In the genomic region with DNA sequence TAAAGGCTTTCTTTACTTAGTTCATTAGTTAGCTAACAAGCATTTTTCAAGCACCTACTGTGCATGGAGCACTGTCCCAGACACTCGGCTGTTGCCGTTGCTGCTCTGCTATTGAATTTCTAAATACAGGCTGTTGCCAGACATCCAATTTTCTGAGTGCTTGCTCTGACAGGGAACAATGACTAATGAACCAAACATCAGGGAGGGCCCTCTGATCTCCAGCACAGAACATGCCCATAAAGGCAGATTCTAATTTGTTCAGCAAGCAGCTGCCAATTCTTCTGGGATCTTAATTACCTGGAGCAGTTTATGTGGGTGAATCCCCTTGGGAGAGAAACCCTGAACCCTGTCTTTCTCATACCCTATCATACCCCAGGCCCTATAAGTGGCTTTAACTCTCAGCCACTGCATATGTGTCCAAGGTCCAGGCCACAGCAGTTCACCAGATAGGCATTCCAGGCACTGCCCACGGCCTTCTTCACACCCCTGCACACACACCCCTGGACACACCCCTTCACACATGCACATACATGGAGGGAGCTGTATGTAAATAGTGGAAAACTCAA, we compare ENCODE assay signal across 13 cellular contexts. TPM values are rescaled to one million over a fixed set of nuclear protein-coding genes. Genes with fewer than 3 reads are reported as not detected.
DNase-seq lines count a peak whose midpoint lies in the region; ATAC-seq and TF ChIP-seq lines count a peak whose summit lies in the region.
"Had no signal": no experiment of that assay in that cellular context is flagged by ENCODE, and none has a peak within 500 bp of the region (broad histone marks: within the 10 kb centered on the region; RNA-seq: fewer than 3 reads in every experiment).

No MANE protein-coding gene starts in this region.

- peak; percentile 25 for DNase-seq in NCI-H2029 (lab: John Stamatoyannopoulos, UW)
- no peak for DNase-seq in NCI-H2029 treated with DMSO at 0.1 percent for 48 hours (lab: John Stamatoyannopoulos, UW)
- DNase-seq in astrocyte of the hippocampus (ENCODE audit: low read depth, low spot score) = peak; percentile 76
- DNase-seq in left colon = peak; percentile 23 to 43
- DNase-seq in uterus = peak; percentile 31 to 60
- DNase-seq in stimulated activated naive CD8-positive, alpha-beta T cell treated with anti-CD3 and anti-CD28 coated beads, Interleukin-15, amount 100 ng/mL, for 72 hours = no peak
- DNase-seq in activated CD4-positive, alpha-beta T cell treated with anti-CD3 and anti-CD28 coated beads, Interleukin-2, amount 10 ng/mL, durations not matched to agents 7 days and 5 days = no peak
- DNase-seq in activated CD8-positive, alpha-beta T cell treated with anti-CD3 and anti-CD28 coated beads for 36 hours = no peak
- DNase-seq: ACHN; activated T-cell treated with anti-CD3 and anti-CD28 coated beads, Interleukin-2, amount 50 U/mL, for 4 hours had no signal

- no peaks in the 10 kb centered on the region for H3K9me3 ChIP-seq in uterus

- H3K4me1 ChIP-seq in uterus = peaks cover 4 to 8% of the 10 kb centered on the region in 2 donors

- no peaks in the 10 kb centered on the region for H3K27me3 Mint-ChIP-seq in stimulated activated naive CD8-positive, alpha-beta T cell treated with anti-CD3 and anti-CD28 coated beads, Interleukin-15, amount 100 ng/mL, for 72 hours
- no peaks in the 10 kb centered on the region for H3K27me3 Mint-ChIP-seq in activated CD4-positive, alpha-beta T cell treated with anti-CD3 and anti-CD28 coated beads, Interleukin-2, amount 10 ng/mL, durations not matched to agents 7 days and 5 days
- H3K27me3 Mint-ChIP-seq in activated CD8-positive, alpha-beta T cell treated with anti-CD3 and anti-CD28 coated beads for 36 hours = no peaks in the 10 kb centered on the region
- H3K27me3 Mint-ChIP-seq: stimulated activated naive CD8-positive, alpha-beta T cell treated with anti-CD3 and anti-CD28 coated beads, Interleukin-15, Interleukin-2, amounts not matched to agents 100 ng/mL and 50 ng/mL, for 24 hours had no signal

- no peak for TF ChIP-seq CTCF in uterus (IDR thresholded peaks at IDR 0.05)
- no peak for TF ChIP-seq CTCF in activated CD8-positive, alpha-beta T cell treated with anti-CD3 and anti-CD28 coated beads for 36 hours (IDR thresholded peaks at IDR 0.05)

- CTCF ChIA-PET in activated CD4-positive, alpha-beta T cell treated with anti-CD3 and anti-CD28 coated beads, Interleukin-2, amount 10 ng/mL, durations not matched to agents 7 days and 5 days (lab: Charles Lee) = interaction anchor here (1.2 kb wide), 1 partner anchor 9 kb away, joined by 3 read pairs; no protein-coding TSS in a partner anchor
- CTCF ChIA-PET in activated CD8-positive, alpha-beta T cell treated with anti-CD3 and anti-CD28 coated beads for 36 hours (lab: Charles Lee) = no interaction called here

- POLR2A ChIA-PET in activated CD4-positive, alpha-beta T cell treated with anti-CD3 and anti-CD28 coated beads, Interleukin-2, amount 10 ng/mL, durations not matched to agents 7 days and 5 days (lab: Charles Lee) = no interaction called here
- POLR2A ChIA-PET in activated CD8-positive, alpha-beta T cell treated with anti-CD3 and anti-CD28 coated beads for 36 hours (lab: Charles Lee) = interaction anchor here (0.9 kb wide), 1 partner anchor 10 kb away, joined by 3 read pairs; no protein-coding TSS in a partner anchor

- H3K4me1 Mint-ChIP-seq in stimulated activated naive CD8-positive, alpha-beta T cell treated with anti-CD3 and anti-CD28 coated beads, Interleukin-15, amount 100 ng/mL, for 72 hours = peaks cover 12% of the 10 kb centered on the region
- peaks cover 1% of the 10 kb centered on the region for H3K4me1 Mint-ChIP-seq in activated CD4-positive, alpha-beta T cell treated with anti-CD3 and anti-CD28 coated beads, Interleukin-2, amount 10 ng/mL, durations not matched to agents 7 days and 5 days
- H3K4me1 Mint-ChIP-seq in activated CD8-positive, alpha-beta T cell treated with anti-CD3 and anti-CD28 coated beads for 36 hours (ENCODE audit: low read depth) = peaks cover 8% of the 10 kb centered on the region

- no peak overlapping the region for H3K4me3 Mint-ChIP-seq in stimulated activated naive CD8-positive, alpha-beta T cell treated with anti-CD3 and anti-CD28 coated beads, Interleukin-15, amount 100 ng/mL, for 72 hours
- no peak overlapping the region for H3K4me3 Mint-ChIP-seq in activated CD4-positive, alpha-beta T cell treated with anti-CD3 and anti-CD28 coated beads, Interleukin-2, amount 10 ng/mL, durations not matched to agents 7 days and 5 days
- H3K4me3 Mint-ChIP-seq in activated CD8-positive, alpha-beta T cell treated with anti-CD3 and anti-CD28 coated beads for 36 hours = no peak overlapping the region
- H3K4me3 Mint-ChIP-seq: activated T-cell treated with anti-CD3 and anti-CD28 coated beads, Interleukin-2, amount 50 U/mL, for 4 hours; stimulated activated naive CD8-positive, alpha-beta T cell treated with anti-CD3 and anti-CD28 coated beads, Interleukin-15, Interleukin-2, amounts not matched to agents 100 ng/mL and 50 ng/mL, for 24 hours had no signal

- TF ChIP-seq POLR2A in uterus (IDR thresholded peaks at IDR 0.05) = peak in 1 of 2 donors; percentile 22

- H3K4me3 ChIP-seq in uterus = no peak overlapping the region

- H3K36me3 ChIP-seq in uterus = no peaks in the 10 kb centered on the region

- H3K27me3 ChIP-seq in uterus = no peaks in the 10 kb centered on the region

- H3K27ac ChIP-seq in uterus = peak overlapping the region; percentile 66

- no peaks in the 10 kb centered on the region for H3K36me3 Mint-ChIP-seq in activated CD4-positive, alpha-beta T cell treated with anti-CD3 and anti-CD28 coated beads, Interleukin-2, amount 10 ng/mL, durations not matched to agents 7 days and 5 days (ENCODE audit: low read depth)
- no peaks in the 10 kb centered on the region for H3K36me3 Mint-ChIP-seq in activated CD8-positive, alpha-beta T cell treated with anti-CD3 and anti-CD28 coated beads for 36 hours (ENCODE audit: low read depth)

- intact Hi-C loops in left colon (cut with DNase I, micrococcal nuclease) = no loop called here
- intact Hi-C loops in uterus (cut with DNase I; ENCODE audit: low total_unique reads) = no loop called here
- intact Hi-C loops in activated CD8-positive, alpha-beta T cell treated with anti-CD3 and anti-CD28 coated beads for 36 hours (cut with micrococcal nuclease) = no loop called here

- H3K9me3 Mint-ChIP-seq in stimulated activated naive CD8-positive, alpha-beta T cell treated with anti-CD3 and anti-CD28 coated beads, Interleukin-15, amount 100 ng/mL, for 72 hours = no peaks in the 10 kb centered on the region
- no peaks in the 10 kb centered on the region for H3K9me3 Mint-ChIP-seq in activated CD4-positive, alpha-beta T cell treated with anti-CD3 and anti-CD28 coated beads, Interleukin-2, amount 10 ng/mL, durations not matched to agents 7 days and 5 days
- no peaks in the 10 kb centered on the region for H3K9me3 Mint-ChIP-seq in activated CD8-positive, alpha-beta T cell treated with anti-CD3 and anti-CD28 coated beads for 36 hours
- H3K9me3 Mint-ChIP-seq: activated T-cell treated with anti-CD3 and anti-CD28 coated beads, Interleukin-2, amount 50 U/mL, for 4 hours; stimulated activated naive CD8-positive, alpha-beta T cell treated with anti-CD3 and anti-CD28 coated beads, Interleukin-15, Interleukin-2, amounts not matched to agents 100 ng/mL and 50 ng/mL, for 24 hours had no signal

- H3K27ac Mint-ChIP-seq in stimulated activated naive CD8-positive, alpha-beta T cell treated with anti-CD3 and anti-CD28 coated beads, Interleukin-15, amount 100 ng/mL, for 72 hours = no peak overlapping the region
- no peak overlapping the region for H3K27ac Mint-ChIP-seq in activated CD4-positive, alpha-beta T cell treated with anti-CD3 and anti-CD28 coated beads, Interleukin-2, amount 10 ng/mL, durations not matched to agents 7 days and 5 days
- no peak overlapping the region for H3K27ac Mint-ChIP-seq in activated CD8-positive, alpha-beta T cell treated with anti-CD3 and anti-CD28 coated beads for 36 hours
- H3K27ac Mint-ChIP-seq: stimulated activated naive CD8-positive, alpha-beta T cell treated with anti-CD3 and anti-CD28 coated beads, Interleukin-15, Interleukin-2, amounts not matched to agents 100 ng/mL and 50 ng/mL, for 24 hours had no signal

- ATAC-seq in left colon = peak; percentile 87
- ATAC-seq in stimulated activated naive CD8-positive, alpha-beta T cell treated with anti-CD3 and anti-CD28 coated beads, Interleukin-15, amount 100 ng/mL, for 72 hours = no peak
- no peak for ATAC-seq in activated CD8-positive, alpha-beta T cell treated with anti-CD3 and anti-CD28 coated beads for 36 hours
- ATAC-seq: activated T-cell treated with anti-CD3 and anti-CD28 coated beads, Interleukin-2, amount 50 U/mL, for 4 hours had no signal

RNA-seq across cellular contexts. Expression of gene TSC22D3, which starts 27.9 kb away (rescaled TPM):
- total RNA-seq in left colon (100 to 1,000 TPM in 1 of 2 donors, 10 to 100 TPM in 1; 33.0 to 106 TPM), uterus (100 to 1,000 TPM; 101 to 786 (median 475) TPM)
- 10 to 100 TPM; 36.5 to 41.9 TPM for total RNA-seq in activated CD4-positive, alpha-beta T cell treated with anti-CD3 and anti-CD28 coated beads, Interleukin-2, amount 10 ng/mL, durations not matched to agents 7 days and 5 days
- 10 to 100 TPM; 47.2 to 50.5 TPM for total RNA-seq in activated CD8-positive, alpha-beta T cell treated with anti-CD3 and anti-CD28 coated beads for 36 hours

RNA-seq across cellular contexts. Expression of gene NCBP2L, which starts 29.9 kb away (rescaled TPM):
- total RNA-seq in left colon (not detected), uterus (not detected)
- total RNA-seq in activated CD4-positive, alpha-beta T cell treated with anti-CD3 and anti-CD28 coated beads, Interleukin-2, amount 10 ng/mL, durations not matched to agents 7 days and 5 days = not detected
- total RNA-seq in activated CD8-positive, alpha-beta T cell treated with anti-CD3 and anti-CD28 coated beads for 36 hours = not detected
- total RNA-seq: activated T-cell treated with anti-CD3 and anti-CD28 coated beads, Interleukin-2, amount 50 U/mL, for 4 hours; mesenteric fat pad; NCI-H460 had no signal

Comparison
In these comparisons a context has a peak if more than half of its experiments do, and no peak if none do; other contexts are left out.
1. DNase-seq: peak in NCI-H2029 (single experiment), astrocyte of the hippocampus (single experiment), left colon (2 of 2) and uterus (2 of 2); none in NCI-H2029 treated with DMSO at 0.1 percent for 48 hours (single experiment), stimulated activated naive CD8-positive, alpha-beta T cell treated with anti-CD3 and anti-CD28 coated beads, Interleukin-15, amount 100 ng/mL, for 72 hours (0 of 2), activated CD4-positive, alpha-beta T cell treated with anti-CD3 and anti-CD28 coated beads, Interleukin-2, amount 10 ng/mL, durations not matched to agents 7 days and 5 days (single experiment) and activated CD8-positive, alpha-beta T cell treated with anti-CD3 and anti-CD28 coated beads for 36 hours (single experiment).